7 cellular contexts compared by ENCODE assay signal in the genomic region with DNA sequence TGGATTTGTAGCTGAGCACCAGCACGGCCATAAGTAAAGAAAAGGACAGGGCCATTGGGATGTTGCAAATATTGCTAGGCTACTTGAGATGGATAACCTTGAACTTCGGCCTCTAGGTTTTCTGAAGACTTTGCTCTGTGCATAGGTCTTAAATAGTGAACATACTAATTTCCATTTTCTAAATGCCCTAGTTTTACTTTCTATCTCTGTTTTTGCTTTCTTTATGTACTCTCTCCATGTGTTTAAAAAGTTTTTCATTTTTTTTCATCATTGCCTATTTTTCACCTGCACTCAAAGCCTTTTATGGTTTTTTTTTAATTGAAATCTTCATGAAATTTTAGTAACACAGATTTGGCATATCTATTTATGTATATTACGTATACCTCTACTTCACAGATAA. TPM values are rescaled to one million over a fixed set of nuclear protein-coding genes. Genes with fewer than 3 reads are reported as not detected.
"Had no signal": no experiment of that assay in that cellular context is flagged by ENCODE, and none has a peak within 500 bp of the region (broad histone marks: within the 10 kb centered on the region; RNA-seq: fewer than 3 reads in every experiment).

A gene (minus strand): TSS at position 101 of the 400 bp plus-strand sequence. CDS start 46 bp downstream, at position 55.

RNA-seq across cellular contexts. Expression of the gene that starts here (rescaled TPM):
- total RNA-seq: GM23248, GM23338, H1, H4, H7, H9, HFFc6 had no signal
- polyA plus RNA-seq: GM23248, GM23338, H1 had no signal
